In genomic region chr6:39804666-39805065, GRCh38 we compare ENCODE assay signal across 1 cellular context.
TF ChIP-seq lines count a peak whose summit lies in the region.

No MANE protein-coding gene starts in this region.

TF ChIP-seq in GM12878, 131 proteins besides CTCF, POLR2A, EP300 and RAD21:
- TF ChIP-seq, protein P1, sequence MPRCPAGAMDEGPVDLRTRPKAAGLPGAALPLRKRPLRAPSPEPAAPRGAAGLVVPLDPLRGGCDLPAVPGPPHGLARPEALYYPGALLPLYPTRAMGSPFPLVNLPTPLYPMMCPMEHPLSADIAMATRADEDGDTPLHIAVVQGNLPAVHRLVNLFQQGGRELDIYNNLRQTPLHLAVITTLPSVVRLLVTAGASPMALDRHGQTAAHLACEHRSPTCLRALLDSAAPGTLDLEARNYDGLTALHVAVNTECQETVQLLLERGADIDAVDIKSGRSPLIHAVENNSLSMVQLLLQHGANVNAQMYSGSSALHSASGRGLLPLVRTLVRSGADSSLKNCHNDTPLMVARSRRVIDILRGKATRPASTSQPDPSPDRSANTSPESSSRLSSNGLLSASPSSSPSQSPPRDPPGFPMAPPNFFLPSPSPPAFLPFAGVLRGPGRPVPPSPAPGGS (IDR thresholded peaks at IDR 0.05; ENCODE audit: borderline replicate concordance, insufficient read depth, low read depth, low read length, poor library complexity, severe bottlenecking) = peak; percentile 18
- no peak for TF ChIP-seq MTA2 (IDR thresholded peaks at IDR 0.05; ENCODE audit: low read depth)
- no peak for TF ChIP-seq HDAC6 (IDR thresholded peaks at IDR 0.05; ENCODE audit: unreplicated experiment)
- TF ChIP-seq PAX5 (IDR thresholded peaks at IDR 0.05; ENCODE audit: borderline replicate concordance, low read depth, low read length) = no peak
